12 cellular contexts compared by ENCODE assay signal in genomic region chr2:236538242-236538641, GRCh38. TPM values are rescaled to one million over a fixed set of nuclear protein-coding genes. Genes with fewer than 3 reads are reported as not detected.
DNase-seq lines count a peak whose midpoint lies in the region; ATAC-seq and TF ChIP-seq lines count a peak whose summit lies in the region.
"Had no signal": no experiment of that assay in that cellular context is flagged by ENCODE, and none has a peak within 500 bp of the region (broad histone marks: within the 10 kb centered on the region; RNA-seq: fewer than 3 reads in every experiment).

No MANE protein-coding gene starts in this region.

- H3K27me3 ChIP-seq in stomach smooth muscle (ENCODE audit: control insufficient read depth in 1 of 2, insufficient read depth in 2 of 2, low read length in 2 of 2): no peaks in the 10 kb centered on the region
- H3K27me3 ChIP-seq in tibial artery: no peaks in the 10 kb centered on the region

- H3K36me3 ChIP-seq in stomach smooth muscle (ENCODE audit: control insufficient read depth in 2 of 2, insufficient read depth in 2 of 2, low read length in 2 of 2) (no peaks in the 10 kb centered on the region), tibial artery (no peaks in the 10 kb centered on the region)

- H3K4me3 ChIP-seq in stomach smooth muscle (ENCODE audit: low read length in 2 of 2) (peak overlapping the region; percentile 29 to 40), tibial artery (no peak overlapping the region)

- H3K27ac ChIP-seq in stomach smooth muscle (ENCODE audit: low read length): no peak overlapping the region
- H3K27ac ChIP-seq in tibial artery: no peak overlapping the region

- peak overlapping the region; percentile 81 for H3K4me3 Mint-ChIP-seq in activated T-cell treated with anti-CD3 and anti-CD28 coated beads, Interleukin-2, amount 50 U/mL, for 24 hours
- H3K4me3 Mint-ChIP-seq in activated T-helper 2 cell treated with anti-CD3 and anti-CD28 coated beads, Interferon-gamma antibody, Interleukin-2, Interleukin-4, amounts not matched to agents 10 μg/mL and 5 μg/mL and 100 μg/mL, durations not matched to agents 14 hours and 24 hours and 36 hours (ENCODE audit: low read depth): peak overlapping the region; percentile 88

- intact Hi-C loops in activated T-helper 2 cell treated with anti-CD3 and anti-CD28 coated beads, Interferon-gamma antibody, Interleukin-2, Interleukin-4, amounts not matched to agents 10 μg/mL and 5 μg/mL and 100 μg/mL, durations not matched to agents 14 hours and 24 hours and 36 hours (cut with micrococcal nuclease): no loop called here
- intact Hi-C loops in tibial artery (cut with DNase I; ENCODE audit: low total_unique reads): no loop called here

- H3K27me3 Mint-ChIP-seq in activated T-cell treated with anti-CD3 and anti-CD28 coated beads, Interleukin-2, amount 50 U/mL, for 24 hours: no peaks in the 10 kb centered on the region
- no peaks in the 10 kb centered on the region for H3K27me3 Mint-ChIP-seq in activated T-helper 2 cell treated with anti-CD3 and anti-CD28 coated beads, Interferon-gamma antibody, Interleukin-2, Interleukin-4, amounts not matched to agents 10 μg/mL and 5 μg/mL and 100 μg/mL, durations not matched to agents 14 hours and 24 hours and 36 hours (ENCODE audit: low read depth)

- DNase-seq in activated T-cell treated with anti-CD3 and anti-CD28 coated beads, Interleukin-2, amount 50 U/mL, for 24 hours: peak; percentile 56
- DNase-seq in activated T-cell treated with anti-CD3 and anti-CD28 coated beads, Interleukin-2, amount 50 U/mL, for 1 hour: no peak
- no peak for DNase-seq in activated T-helper 2 cell treated with anti-CD3 and anti-CD28 coated beads, Interferon-gamma antibody, Interleukin-2, Interleukin-4, amounts not matched to agents 10 μg/mL and 5 μg/mL and 100 μg/mL, durations not matched to agents 14 hours and 24 hours and 36 hours (ENCODE audit: low spot score)
- DNase-seq in germinal center (ENCODE audit: low spot score) (no peak), NOMO-1 treated with dmso at 0.1 percent for 144 hours (lab: John Stamatoyannopoulos, UW; ENCODE audit: unreplicated experiment) (no peak), tibial artery (no peak)
- DNase-seq: amygdala, KBM-7, NCI-H2107, retina had no signal

- peak overlapping the region in 1 of 2 donors; percentile 27 for H3K9ac ChIP-seq in stomach smooth muscle (ENCODE audit: low read length in 2 of 2)

- peak; percentile 50 for ATAC-seq in HG03108 (IDR thresholded peaks at IDR 0.05; ENCODE audit: unreplicated experiment)

- H3K9me3 Mint-ChIP-seq in activated T-cell treated with anti-CD3 and anti-CD28 coated beads, Interleukin-2, amount 50 U/mL, for 24 hours: no peaks in the 10 kb centered on the region
- H3K9me3 Mint-ChIP-seq in activated T-helper 2 cell treated with anti-CD3 and anti-CD28 coated beads, Interferon-gamma antibody, Interleukin-2, Interleukin-4, amounts not matched to agents 10 μg/mL and 5 μg/mL and 100 μg/mL, durations not matched to agents 14 hours and 24 hours and 36 hours: no peaks in the 10 kb centered on the region

- peaks cover 9% of the 10 kb centered on the region for H3K4me1 ChIP-seq in stomach smooth muscle (ENCODE audit: control insufficient read depth, insufficient read depth, low read length)
- peaks cover 0 to 18% (median 0%) of the 10 kb centered on the region in 4 donors for H3K4me1 ChIP-seq in tibial artery

- H3K27ac Mint-ChIP-seq in activated T-cell treated with anti-CD3 and anti-CD28 coated beads, Interleukin-2, amount 50 U/mL, for 24 hours: peak overlapping the region; percentile 92
- H3K27ac Mint-ChIP-seq in activated T-helper 2 cell treated with anti-CD3 and anti-CD28 coated beads, Interferon-gamma antibody, Interleukin-2, Interleukin-4, amounts not matched to agents 10 μg/mL and 5 μg/mL and 100 μg/mL, durations not matched to agents 14 hours and 24 hours and 36 hours: peak overlapping the region; percentile 80

- TF ChIP-seq CTCF in tibial artery (IDR thresholded peaks at IDR 0.05): no peak

- H3K4me1 Mint-ChIP-seq in activated T-cell treated with anti-CD3 and anti-CD28 coated beads, Interleukin-2, amount 50 U/mL, for 24 hours (ENCODE audit: low read depth): peaks cover 66% of the 10 kb centered on the region
- peaks cover 57% of the 10 kb centered on the region for H3K4me1 Mint-ChIP-seq in activated T-helper 2 cell treated with anti-CD3 and anti-CD28 coated beads, Interferon-gamma antibody, Interleukin-2, Interleukin-4, amounts not matched to agents 10 μg/mL and 5 μg/mL and 100 μg/mL, durations not matched to agents 14 hours and 24 hours and 36 hours (ENCODE audit: low read depth)

- H3K9me3 ChIP-seq in stomach smooth muscle (ENCODE audit: control insufficient read depth in 2 of 2, low read length in 2 of 2): no peaks in the 10 kb centered on the region
- H3K9me3 ChIP-seq in tibial artery: no peaks in the 10 kb centered on the region

- H3K36me3 Mint-ChIP-seq in activated T-cell treated with anti-CD3 and anti-CD28 coated beads, Interleukin-2, amount 50 U/mL, for 24 hours (ENCODE audit: low read depth): peaks cover 18% of the 10 kb centered on the region
- peaks cover 21% of the 10 kb centered on the region for H3K36me3 Mint-ChIP-seq in activated T-helper 2 cell treated with anti-CD3 and anti-CD28 coated beads, Interferon-gamma antibody, Interleukin-2, Interleukin-4, amounts not matched to agents 10 μg/mL and 5 μg/mL and 100 μg/mL, durations not matched to agents 14 hours and 24 hours and 36 hours (ENCODE audit: low read depth)

RNA-seq across cellular contexts. Expression of gene ACKR3, which starts 31.4 kb away (rescaled TPM):
- 1.8 and 2.7 TPM in 2 replicates for total RNA-seq in activated T-helper 2 cell treated with anti-CD3 and anti-CD28 coated beads, Interferon-gamma antibody, Interleukin-2, Interleukin-4, amounts not matched to agents 10 μg/mL and 5 μg/mL and 100 μg/mL, durations not matched to agents 14 hours and 24 hours and 36 hours

Comparison
In these comparisons a context has a peak if more than half of its experiments do, and no peak if none do; other contexts are left out.
1. H3K4me3 ChIP-seq: peak in stomach smooth muscle (2 of 2); none in tibial artery (0 of 2).